Comparison of ENCODE assay signal across 28 cellular contexts in genomic region chr5:115500225-115500624, GRCh38.
"Had no signal": no experiment of that assay in that cellular context is flagged by ENCODE, and none has a peak within 500 bp of the region (broad histone marks: within the 10 kb centered on the region; RNA-seq: fewer than 3 reads in every experiment).

No MANE protein-coding gene starts in this region.

- H3K36me3 Mint-ChIP-seq: stimulated activated effector memory CD8-positive, alpha-beta T cell treated with anti-CD3 and anti-CD28 coated beads, Interleukin-12 subunit alpha, Interleukin-12 subunit beta, amount 100 ng/mL, for 72 hours; stimulated activated memory B cell treated with anti-CD40 and anti-IgM and Interleukin-4, amounts not matched to agents 10 μg/mL and 1 μg/mL and 100 μg/mL, for 72 hours; stimulated activated naive B cell treated with anti-CD40 and anti-IgM and Interleukin-4, amounts not matched to agents 10 μg/mL and 1 μg/mL and 100 μg/mL, for 72 hours; type B pancreatic cell had no signal

- H3K9me3 ChIP-seq: stomach, suprapubic skin, testis, thoracic aorta, thyroid gland, tibial artery, tibial nerve, transverse colon, upper lobe of left lung, upper lobe of right lung, uterus, vagina had no signal

- H3K9me3 Mint-ChIP-seq: stimulated activated effector memory CD8-positive, alpha-beta T cell treated with anti-CD3 and anti-CD28 coated beads, Interleukin-12 subunit alpha, Interleukin-12 subunit beta, amount 100 ng/mL, for 72 hours; stimulated activated memory B cell treated with anti-CD40 and anti-IgM and Interleukin-4, amounts not matched to agents 10 μg/mL and 1 μg/mL and 100 μg/mL, for 72 hours; stimulated activated naive CD8-positive, alpha-beta T cell treated with anti-CD3 and anti-CD28 coated beads, Interleukin-15, amount 100 ng/mL, for 72 hours; stimulated activated naive CD8-positive, alpha-beta T cell treated with anti-CD3 and anti-CD28 coated beads, Interleukin-15, Interleukin-2, amounts not matched to agents 100 ng/mL and 50 ng/mL, for 24 hours; type B pancreatic cell had no signal

- H3K27ac ChIP-seq: stomach, suprapubic skin, testis, thoracic aorta, thyroid gland, tibial artery, tibial nerve, transverse colon, upper lobe of left lung, upper lobe of right lung, uterus, vagina had no signal

- DNase-seq: stimulated activated CD4-positive, alpha-beta T cell treated with anti-CD3 and anti-CD28 coated beads, Interleukin-2, amount 100 ng/mL, for 48 hours; stimulated activated CD4-positive, alpha-beta T cell treated with anti-CD3 and anti-CD28 coated beads, Interleukin-4, amount 100 ng/mL, for 1 hour; stimulated activated CD4-positive, alpha-beta T cell treated with anti-CD3 and anti-CD28 coated beads, Interleukin-4, amount 100 ng/mL, for 24 hours; stimulated activated CD4-positive, alpha-beta T cell treated with anti-CD3 and anti-CD28 coated beads, Interleukin-4, amount 100 ng/mL, for 4 hours; stimulated activated CD8-positive, alpha-beta memory T cell treated with anti-CD3 and anti-CD28 coated beads, Interleukin-4, amount 100 ng/mL, for 48 hours; stimulated activated naive B cell treated with anti-CD40 and anti-IgM and Interleukin-4, amounts not matched to agents 10 μg/mL and 1 μg/mL and 100 μg/mL, for 72 hours; stimulated activated naive CD4-positive, alpha-beta T cell; stimulated activated naive CD4-positive, alpha-beta T cell treated with Interleukin-2 at 50 U/mL for 16 hours; stimulated activated naive CD8-positive, alpha-beta T cell treated with anti-CD3 and anti-CD28 coated beads, Interleukin-15, amount 100 ng/mL, for 72 hours; stimulated activated naive CD8-positive, alpha-beta T cell treated with anti-CD3 and anti-CD28 coated beads, Interleukin-15, Interleukin-2, amounts not matched to agents 100 U/mL and 50 U/mL, for 24 hours; stomach; substantia nigra; testis; thyroid gland; tibial artery; transverse colon; trophoblast cell; upper lobe of left lung; upper lobe of right lung; uterus had no signal

- H3K27me3 ChIP-seq: stomach, suprapubic skin, testis, thyroid gland, tibial artery, tibial nerve, transverse colon, upper lobe of left lung, upper lobe of right lung, uterus, vagina had no signal

- H3K4me3 Mint-ChIP-seq: stimulated activated effector memory CD8-positive, alpha-beta T cell treated with anti-CD3 and anti-CD28 coated beads, Interleukin-12 subunit alpha, Interleukin-12 subunit beta, amount 100 ng/mL, for 72 hours; stimulated activated memory B cell treated with anti-CD40 and anti-IgM and Interleukin-4, amounts not matched to agents 10 μg/mL and 1 μg/mL and 100 μg/mL, for 72 hours; stimulated activated naive B cell treated with anti-CD40 and anti-IgM and Interleukin-4, amounts not matched to agents 10 μg/mL and 1 μg/mL and 100 μg/mL, for 72 hours; stimulated activated naive CD8-positive, alpha-beta T cell treated with anti-CD3 and anti-CD28 coated beads, Interleukin-15, amount 100 ng/mL, for 72 hours; stimulated activated naive CD8-positive, alpha-beta T cell treated with anti-CD3 and anti-CD28 coated beads, Interleukin-15, Interleukin-2, amounts not matched to agents 100 ng/mL and 50 ng/mL, for 24 hours; type B pancreatic cell had no signal

- H3K36me3 ChIP-seq: stomach, suprapubic skin, thoracic aorta, thyroid gland, tibial artery, tibial nerve, transverse colon, upper lobe of left lung, upper lobe of right lung, uterus, vagina had no signal

- H3K4me3 ChIP-seq: stomach, suprapubic skin, testis, thoracic aorta, thyroid gland, tibial artery, tibial nerve, transverse colon, upper lobe of left lung, upper lobe of right lung, uterus, vagina had no signal

- H3K4me1 Mint-ChIP-seq: stimulated activated effector memory CD8-positive, alpha-beta T cell treated with anti-CD3 and anti-CD28 coated beads, Interleukin-12 subunit alpha, Interleukin-12 subunit beta, amount 100 ng/mL, for 72 hours; stimulated activated naive CD8-positive, alpha-beta T cell treated with anti-CD3 and anti-CD28 coated beads, Interleukin-15, amount 100 ng/mL, for 72 hours had no signal

- H3K27me3 Mint-ChIP-seq: stimulated activated memory B cell treated with anti-CD40 and anti-IgM and Interleukin-4, amounts not matched to agents 10 μg/mL and 1 μg/mL and 100 μg/mL, for 72 hours had no signal

- H3K27ac Mint-ChIP-seq: stimulated activated effector memory CD8-positive, alpha-beta T cell treated with anti-CD3 and anti-CD28 coated beads, Interleukin-12 subunit alpha, Interleukin-12 subunit beta, amount 100 ng/mL, for 72 hours; stimulated activated memory B cell treated with anti-CD40 and anti-IgM and Interleukin-4, amounts not matched to agents 10 μg/mL and 1 μg/mL and 100 μg/mL, for 72 hours; stimulated activated naive B cell treated with anti-CD40 and anti-IgM and Interleukin-4, amounts not matched to agents 10 μg/mL and 1 μg/mL and 100 μg/mL, for 72 hours; stimulated activated naive CD8-positive, alpha-beta T cell treated with anti-CD3 and anti-CD28 coated beads, Interleukin-15, amount 100 ng/mL, for 72 hours; stimulated activated naive CD8-positive, alpha-beta T cell treated with anti-CD3 and anti-CD28 coated beads, Interleukin-15, Interleukin-2, amounts not matched to agents 100 ng/mL and 50 ng/mL, for 24 hours; type B pancreatic cell had no signal

- ATAC-seq: stimulated activated effector memory CD8-positive, alpha-beta T cell treated with anti-CD3 and anti-CD28 coated beads, Interleukin-12 subunit alpha, Interleukin-12 subunit beta, amount 100 ng/mL, for 72 hours; stimulated activated memory B cell treated with anti-CD40 and anti-IgM and Interleukin-4, amounts not matched to agents 10 μg/mL and 1 μg/mL and 100 μg/mL, for 72 hours; stimulated activated naive B cell treated with anti-CD40 and anti-IgM and Interleukin-4, amounts not matched to agents 10 μg/mL and 1 μg/mL and 100 μg/mL, for 72 hours; stimulated activated naive CD8-positive, alpha-beta T cell treated with anti-CD3 and anti-CD28 coated beads, Interleukin-15, amount 100 ng/mL, for 72 hours; stimulated activated naive CD8-positive, alpha-beta T cell treated with anti-CD3 and anti-CD28 coated beads, Interleukin-15, Interleukin-2, amounts not matched to agents 100 U/mL and 50 U/mL, for 24 hours; upper lobe of right lung had no signal

- H3K4me1 ChIP-seq: stomach, suprapubic skin, testis, thyroid gland, tibial nerve, transverse colon, upper lobe of left lung, upper lobe of right lung, uterus, vagina had no signal
